Comparison of ENCODE assay signal across 11 cellular contexts in genomic region chr19:41945135-41945766, GRCh38. TPM values are rescaled to one million over a fixed set of nuclear protein-coding genes. Genes with fewer than 3 reads are reported as not detected.
A peak's percentile ranks its signal among the peaks of the same experiment; 100 is the strongest.
DNase-seq lines count a peak whose midpoint lies in the region; ATAC-seq and TF ChIP-seq lines count a peak whose summit lies in the region.
"Had no signal": no experiment of that assay in that cellular context is flagged by ENCODE, and none has a peak within 500 bp of the region (broad histone marks: within the 10 kb centered on the region; RNA-seq: fewer than 3 reads in every experiment).

No MANE protein-coding gene starts in this region.

- BruUV-seq in MCF 10A (replicated peaks; lab: Mats Ljungman, UMichigan): no TSS peak

- CTCF ChIA-PET in MCF 10A (lab: Yijun Ruan, JAX): interaction anchor here (0.7 to 1.7 kb wide), 6 partner anchors 11 to 89 kb away, joined by 3 to 7 read pairs (median 4); partner anchors contain the start of gene RABAC1

- H3K79me2 ChIP-seq in DOHH2 (ENCODE audit: control insufficient read depth, low read length): no peaks in the 10 kb centered on the region

- TF ChIP-seq CTCF in DOHH2 (IDR thresholded peaks at IDR 0.05; ENCODE audit: low read depth, low read length, poor library complexity, severe bottlenecking): no peak
- TF ChIP-seq CTCF in Peyer's patch (IDR thresholded peaks at IDR 0.05): no peak
- no peak for TF ChIP-seq CTCF in MCF 10A (IDR thresholded peaks at IDR 0.05; ENCODE audit: unreplicated experiment)

- H3K4me3 Mint-ChIP-seq in activated naive CD8-positive, alpha-beta T cell: peak overlapping the region; percentile 81
- no peak overlapping the region for H3K4me3 Mint-ChIP-seq in MCF 10A (ENCODE audit: unreplicated experiment)

- H3K4me1 Mint-ChIP-seq in activated naive CD8-positive, alpha-beta T cell (ENCODE audit: low read depth): peaks cover 52% of the 10 kb centered on the region
- no peaks in the 10 kb centered on the region for H3K4me1 Mint-ChIP-seq in MCF 10A (ENCODE audit: insufficient read depth, unreplicated experiment)

- H3K4me3 ChIP-seq in DOHH2 (ENCODE audit: low read length) (peak overlapping the region; percentile 59), Peyer's patch (no peak overlapping the region), aorta (ENCODE audit: low read length in 2 of 2) (no peak overlapping the region)
- H3K4me3 ChIP-seq: body of pancreas had no signal

- H3K9me3 Mint-ChIP-seq in activated naive CD8-positive, alpha-beta T cell (ENCODE audit: low read depth): no peaks in the 10 kb centered on the region
- no peaks in the 10 kb centered on the region for H3K9me3 Mint-ChIP-seq in MCF 10A (ENCODE audit: unreplicated experiment)

- TF ChIP-seq POLR2A in Peyer's patch (IDR thresholded peaks at IDR 0.05): no peak

- DNase-seq in Peyer's patch (peak; percentile 53 to 97 (median 97)), MCF 10A (ENCODE audit: unreplicated experiment) (no peak), NCI-H2196 treated with DMSO at 0.1 percent for 48 hours (lab: John Stamatoyannopoulos, UW; ENCODE audit: unreplicated experiment) (no peak), aorta (no peak)
- peak; percentile 74 to 78 for DNase-seq in stimulated activated CD8-positive, alpha-beta memory T cell treated with anti-CD3 and anti-CD28 coated beads, Interleukin-2, amount 100 ng/mL, for 1 hour (ENCODE audit: low read depth in 2 of 2)
- DNase-seq: DND-41 had no signal

- H3F3A ChIP-seq in DOHH2 (ENCODE audit: control insufficient read depth, insufficient read depth): peaks cover 40% of the 10 kb centered on the region

- H4K20me1 ChIP-seq in DOHH2 (ENCODE audit: control insufficient read depth, insufficient read depth, low read depth, low read length): no peaks in the 10 kb centered on the region

- H3K9me3 ChIP-seq in DOHH2 (ENCODE audit: control insufficient read depth, insufficient read depth, low read length) (no peaks in the 10 kb centered on the region), Peyer's patch (no peaks in the 10 kb centered on the region), aorta (ENCODE audit: control insufficient read depth, low read length) (no peaks in the 10 kb centered on the region)
- H3K9me3 ChIP-seq: body of pancreas had no signal

- H3K36me3 Mint-ChIP-seq in activated naive CD8-positive, alpha-beta T cell: peaks cover 2% of the 10 kb centered on the region
- H3K36me3 Mint-ChIP-seq in MCF 10A (ENCODE audit: insufficient read depth, unreplicated experiment): no peaks in the 10 kb centered on the region

- H3K9me2 ChIP-seq in DOHH2 (replicated peaks; ENCODE audit: control insufficient read depth, low read length): no peaks in the 10 kb centered on the region

- POLR2A ChIA-PET in MCF 10A (lab: Yijun Ruan, JAX): no interaction called here

- peak overlapping the region; percentile 97 for H3K27ac Mint-ChIP-seq in activated naive CD8-positive, alpha-beta T cell
- no peak overlapping the region for H3K27ac Mint-ChIP-seq in MCF 10A (ENCODE audit: low read depth, unreplicated experiment)

- intact Hi-C loops in MCF 10A (cut with micrococcal nuclease) (no loop called here), aorta (cut with DNase I) (no loop called here)

- H3K27ac ChIP-seq in DOHH2 (ENCODE audit: low read depth, low read length) (peak overlapping the region; percentile 100), Peyer's patch (peak overlapping the region; percentile 38 to 76 (median 68)), aorta (ENCODE audit: low read depth in 1 of 2, low read length in 2 of 2) (no peak overlapping the region)
- H3K27ac ChIP-seq: body of pancreas had no signal

- H3K36me3 ChIP-seq in DOHH2 (ENCODE audit: control insufficient read depth, low read length) (peaks cover 18% of the 10 kb centered on the region), Peyer's patch (no peaks in the 10 kb centered on the region), aorta (ENCODE audit: control insufficient read depth in 1 of 2, insufficient read depth in 2 of 2, low read length in 1 of 2) (no peaks in the 10 kb centered on the region)

- no peaks in the 10 kb centered on the region for H3K27me3 Mint-ChIP-seq in activated naive CD8-positive, alpha-beta T cell
- H3K27me3 Mint-ChIP-seq in MCF 10A (ENCODE audit: insufficient read depth, unreplicated experiment): peaks cover 8% of the 10 kb centered on the region

- H3K4me2 ChIP-seq in DOHH2 (ENCODE audit: low read length): peak overlapping the region; percentile 97

- H3K27me3 ChIP-seq in DOHH2 (ENCODE audit: control insufficient read depth, low read length) (no peaks in the 10 kb centered on the region), Peyer's patch (peaks cover 0 to 8% of the 10 kb centered on the region in 2 donors), aorta (ENCODE audit: control insufficient read depth in 1 of 2, insufficient read depth in 2 of 2, low read length in 1 of 2) (no peaks in the 10 kb centered on the region)

- WGBS in aorta, 2 donors: 85 to 94% methylated on average over 8 of the region's 8 CpGs

- H3K4me1 ChIP-seq in DOHH2 (ENCODE audit: control insufficient read depth, low read length) (peaks cover 96% of the 10 kb centered on the region), Peyer's patch (peaks cover 0 to 23% (median 15%) of the 10 kb centered on the region in 4 donors), aorta (ENCODE audit: control insufficient read depth in 1 of 2, insufficient read depth in 2 of 2, low read length in 2 of 2) (peaks cover 0 to 3% of the 10 kb centered on the region in 2 donors)

- ATAC-seq in GM21723 (IDR thresholded peaks at IDR 0.05; ENCODE audit: unreplicated experiment) (peak; percentile 73), aorta (ENCODE audit: low FRiP score) (no peak)
- ATAC-seq: body of pancreas had no signal

RNA-seq across cellular contexts. Expression of gene RABAC1, which starts 13.9 kb away (rescaled TPM):
- total RNA-seq in Peyer's patch (100 to 1,000 TPM in 3 of 4 donors, 10 to 100 TPM in 1; 81.7 to 146 (median 124) TPM), MCF 10A (2022) (75.4 and 104 TPM in 2 replicates), aorta (100 to 1,000 TPM; 175 to 198 TPM)
- 100 to 1,000 TPM; 223 to 376 TPM for polyA plus RNA-seq in aorta

RNA-seq across cellular contexts. Expression of gene ERFL, which starts 17.0 kb away (rescaled TPM):
- total RNA-seq in Peyer's patch (1 to 10 TPM in 2 of 4 donors, under 1 TPM in 1, not detected in 1; 0.94 to 1.7 (median 1.7) TPM), MCF 10A (2022) (0.34 TPM in 1 of 2 replicates, not detected in the other), aorta (under 1 TPM; 0.51 to 0.81 TPM)
- polyA plus RNA-seq in aorta: under 1 TPM in 1 of 2 donors, not detected in 1; 0.46 TPM
- total RNA-seq: body of pancreas, renal cortical epithelial cell had no signal

RNA-seq across cellular contexts. Expression of gene ATP1A3, which starts 48.8 kb away (rescaled TPM):
- total RNA-seq in Peyer's patch (1 to 10 TPM in 1 of 4 donors, under 1 TPM in 3; 0.35 to 1.3 (median 0.81) TPM), MCF 10A (2022) (not detected in 2 replicates), aorta (not detected)
- polyA plus RNA-seq in aorta: under 1 TPM in 1 of 2 donors, not detected in 1; 0.38 TPM

Comparison
In these comparisons a context has a peak if more than half of its experiments do, and no peak if none do; other contexts are left out.
1. H3K27ac ChIP-seq: peak in DOHH2 (single experiment) and Peyer's patch (4 of 4); none in aorta (0 of 2).
2. DNase-seq: peak in Peyer's patch (3 of 3) and stimulated activated CD8-positive, alpha-beta memory T cell treated with anti-CD3 and anti-CD28 coated beads, Interleukin-2, amount 100 ng/mL, for 1 hour (2 of 2); none in MCF 10A (single experiment), NCI-H2196 treated with DMSO at 0.1 percent for 48 hours (single experiment) and aorta (0 of 2).